23 cellular contexts compared by ENCODE assay signal in genomic region chr14:68692216-68692615, GRCh38.
DNase-seq lines count a peak whose midpoint lies in the region; ATAC-seq and TF ChIP-seq lines count a peak whose summit lies in the region.
"Had no signal": no experiment of that assay in that cellular context is flagged by ENCODE, and none has a peak within 500 bp of the region (broad histone marks: within the 10 kb centered on the region; RNA-seq: fewer than 3 reads in every experiment).

No MANE protein-coding gene starts in this region.

- no peak overlapping the region for H2AFZ ChIP-seq in neuronal stem cell (ENCODE audit: low read length)
- H2AFZ ChIP-seq: parathyroid adenoma had no signal

- H2BK5ac ChIP-seq in neuronal stem cell (ENCODE audit: low read length) = no peak overlapping the region

- no peak overlapping the region for H2BK120ac ChIP-seq in neuronal stem cell (ENCODE audit: low read depth, low read length)

- no peak for ATAC-seq in upper lobe of right lung
- ATAC-seq: left cardiac atrium, right lobe of liver had no signal

- H3K4me1 ChIP-seq in neuronal stem cell (ENCODE audit: control insufficient read depth in 2 of 2, insufficient read depth in 1 of 2, low read depth in 1 of 2, low read length in 2 of 2) = peaks cover 29 to 37% of the 10 kb centered on the region in 2 donors
- H3K4me1 ChIP-seq in upper lobe of right lung = peaks cover 18% of the 10 kb centered on the region
- H3K4me1 ChIP-seq: right lobe of liver had no signal

- no peak overlapping the region for H4K8ac ChIP-seq in neuronal stem cell (ENCODE audit: low read depth, low read length)

- H3K27ac Mint-ChIP-seq in activated naive CD4-positive, alpha-beta T cell treated with anti-CD3 and anti-CD28 coated beads, Interleukin-2, amount 50 U/mL, for 24 hours = peak overlapping the region; percentile 55
- H3K27ac Mint-ChIP-seq in dendritic cell treated with granulocyte-macrophage colony-stimulating factor and Interleukin-4, amounts not matched to agents 40 ng/mL and 50 ng/mL, for 4 days = peak overlapping the region; percentile 73
- no peak overlapping the region for H3K27ac Mint-ChIP-seq in activated CD4-positive, alpha-beta T cell treated with anti-CD3 and anti-CD28 coated beads, Interleukin-2, amount 10 ng/mL, durations not matched to agents 24 days and 14 days
- H3K27ac Mint-ChIP-seq: activated naive CD8-positive, alpha-beta T cell treated with anti-CD3 and anti-CD28 coated beads for 36 hours; H9 had no signal

- no peaks in the 10 kb centered on the region for H3K36me3 Mint-ChIP-seq in activated naive CD4-positive, alpha-beta T cell treated with anti-CD3 and anti-CD28 coated beads, Interleukin-2, amount 50 U/mL, for 24 hours
- no peaks in the 10 kb centered on the region for H3K36me3 Mint-ChIP-seq in dendritic cell treated with granulocyte-macrophage colony-stimulating factor and Interleukin-4, amounts not matched to agents 40 ng/mL and 50 ng/mL, for 4 days (ENCODE audit: low read depth)
- H3K36me3 Mint-ChIP-seq in activated CD4-positive, alpha-beta T cell treated with anti-CD3 and anti-CD28 coated beads, Interleukin-2, amount 10 ng/mL, durations not matched to agents 24 days and 14 days (ENCODE audit: low read depth) = no peaks in the 10 kb centered on the region
- H3K36me3 Mint-ChIP-seq: activated naive CD8-positive, alpha-beta T cell treated with anti-CD3 and anti-CD28 coated beads for 36 hours; naive B cell had no signal

- H3K36me3 ChIP-seq in neuronal stem cell (replicated peaks in 1 of 2; ENCODE audit: control insufficient read depth in 2 of 2, insufficient read depth in 2 of 2, low read length in 2 of 2) (no peaks in the 10 kb centered on the region), upper lobe of right lung (no peaks in the 10 kb centered on the region)
- H3K36me3 ChIP-seq: right lobe of liver had no signal

- H3K23ac ChIP-seq in neuronal stem cell (ENCODE audit: low read depth, low read length, poor library complexity) = no peak overlapping the region

- H3K79me1 ChIP-seq in neuronal stem cell (ENCODE audit: low read depth, low read length) = no peaks in the 10 kb centered on the region

- H3K4ac ChIP-seq in neuronal stem cell (ENCODE audit: low read length) = no peak overlapping the region

- no peaks in the 10 kb centered on the region for H3K9me3 Mint-ChIP-seq in activated naive CD4-positive, alpha-beta T cell treated with anti-CD3 and anti-CD28 coated beads, Interleukin-2, amount 50 U/mL, for 24 hours
- H3K9me3 Mint-ChIP-seq in dendritic cell treated with granulocyte-macrophage colony-stimulating factor and Interleukin-4, amounts not matched to agents 40 ng/mL and 50 ng/mL, for 4 days = no peaks in the 10 kb centered on the region
- H3K9me3 Mint-ChIP-seq in activated CD4-positive, alpha-beta T cell treated with anti-CD3 and anti-CD28 coated beads, Interleukin-2, amount 10 ng/mL, durations not matched to agents 24 days and 14 days = peaks cover 4% of the 10 kb centered on the region
- H3K9me3 Mint-ChIP-seq: activated naive CD8-positive, alpha-beta T cell treated with anti-CD3 and anti-CD28 coated beads for 36 hours; H9 had no signal

- H3K4me3 ChIP-seq in neuronal stem cell (ENCODE audit: low read length in 2 of 2) (no peak overlapping the region), upper lobe of right lung (no peak overlapping the region)
- H3K4me3 ChIP-seq: right lobe of liver had no signal

- H2BK12ac ChIP-seq in neuronal stem cell (ENCODE audit: low read length) = peak overlapping the region; percentile 34

- no peak overlapping the region for H3K4me3 Mint-ChIP-seq in activated naive CD4-positive, alpha-beta T cell treated with anti-CD3 and anti-CD28 coated beads, Interleukin-2, amount 50 U/mL, for 24 hours
- no peak overlapping the region for H3K4me3 Mint-ChIP-seq in dendritic cell treated with granulocyte-macrophage colony-stimulating factor and Interleukin-4, amounts not matched to agents 40 ng/mL and 50 ng/mL, for 4 days
- no peak overlapping the region for H3K4me3 Mint-ChIP-seq in activated CD4-positive, alpha-beta T cell treated with anti-CD3 and anti-CD28 coated beads, Interleukin-2, amount 10 ng/mL, durations not matched to agents 24 days and 14 days
- H3K4me3 Mint-ChIP-seq: activated naive CD8-positive, alpha-beta T cell treated with anti-CD3 and anti-CD28 coated beads for 36 hours had no signal

- no peak overlapping the region for H3K27ac ChIP-seq in neuronal stem cell (replicated peaks; ENCODE audit: low read length)
- H3K27ac ChIP-seq in upper lobe of right lung = no peak overlapping the region
- H3K27ac ChIP-seq: parathyroid adenoma, right lobe of liver had no signal

- no peak overlapping the region for H4K91ac ChIP-seq in neuronal stem cell (ENCODE audit: low read depth, low read length, poor library complexity)

- peaks cover 31% of the 10 kb centered on the region for H3K4me1 Mint-ChIP-seq in activated naive CD4-positive, alpha-beta T cell treated with anti-CD3 and anti-CD28 coated beads, Interleukin-2, amount 50 U/mL, for 24 hours
- H3K4me1 Mint-ChIP-seq in dendritic cell treated with granulocyte-macrophage colony-stimulating factor and Interleukin-4, amounts not matched to agents 40 ng/mL and 50 ng/mL, for 4 days (ENCODE audit: low read depth) = peaks cover 81% of the 10 kb centered on the region
- peaks cover 25% of the 10 kb centered on the region for H3K4me1 Mint-ChIP-seq in activated CD4-positive, alpha-beta T cell treated with anti-CD3 and anti-CD28 coated beads, Interleukin-2, amount 10 ng/mL, durations not matched to agents 24 days and 14 days

- WGBS in neuronal stem cell (ENCODE audit: extremely low coverage in 2 of 2, insufficient read length in 2 of 2, insufficient replicate concordance in 1 of 2), 2 donors = no CpG with 5 or more reads among the region's 8 CpGs

- DNase-seq in activated naive CD4-positive, alpha-beta T cell treated with Interleukin-2 at 50 U/mL for 16 hours = no peak
- no peak for DNase-seq in neuronal stem cell (ENCODE audit: low spot score)
- peak; percentile 26 for DNase-seq in upper lobe of right lung
- no peak for DNase-seq in activated CD4-positive, alpha-beta T cell treated with anti-CD3 and anti-CD28 coated beads, Interleukin-2, amount 10 ng/mL, durations not matched to agents 24 days and 14 days
- no peak for DNase-seq in NCI-H2107 (lab: John Stamatoyannopoulos, UW)
- DNase-seq in NCI-H1694 (lab: John Stamatoyannopoulos, UW) = no peak
- DNase-seq: activated CD4-positive, alpha-beta T cell treated with anti-CD3 and anti-CD28 coated beads for 48 hours; activated naive CD8-positive, alpha-beta T cell treated with anti-CD3 and anti-CD28 coated beads for 36 hours; effector CD4-positive, alpha-beta T cell; erythroblast; foreskin melanocyte; H9; left cardiac atrium; naive B cell; NCI-H1105; NCI-H2081 treated with DMSO at 0.1 percent for 48 hours; NCI-H446; NCI-H82; SK-N-SH had no signal

- H3K9me3 ChIP-seq in neuronal stem cell (replicated peaks in 1 of 2; ENCODE audit: control insufficient read depth in 2 of 2, insufficient read depth in 1 of 2, low read depth in 1 of 2, low read length in 2 of 2) (no peaks in the 10 kb centered on the region), upper lobe of right lung (no peaks in the 10 kb centered on the region)
- H3K9me3 ChIP-seq: right lobe of liver, SK-N-SH had no signal

- no peak overlapping the region for H3K9ac ChIP-seq in neuronal stem cell (ENCODE audit: low read depth, low read length, poor library complexity)
- H3K9ac ChIP-seq: parathyroid adenoma, SK-N-SH had no signal

- TF ChIP-seq CTCF in upper lobe of right lung (IDR thresholded peaks at IDR 0.05) = no peak

- peak overlapping the region; percentile 24 for H3K18ac ChIP-seq in neuronal stem cell (ENCODE audit: low read length)

- intact Hi-C loops in dendritic cell treated with granulocyte-macrophage colony-stimulating factor and Interleukin-4, amounts not matched to agents 40 ng/mL and 50 ng/mL, for 4 days (cut with micrococcal nuclease) = no loop called here
- intact Hi-C loops in upper lobe of right lung (cut with DNase I) = no loop called here
- intact Hi-C loops in activated CD4-positive, alpha-beta T cell treated with anti-CD3 and anti-CD28 coated beads, Interleukin-2, amount 10 ng/mL, durations not matched to agents 24 days and 14 days (cut with micrococcal nuclease) = no loop called here

- no peak overlapping the region for H3K14ac ChIP-seq in neuronal stem cell (ENCODE audit: low read length)

- no peaks in the 10 kb centered on the region for H3K27me3 Mint-ChIP-seq in activated naive CD4-positive, alpha-beta T cell treated with anti-CD3 and anti-CD28 coated beads, Interleukin-2, amount 50 U/mL, for 24 hours
- H3K27me3 Mint-ChIP-seq in dendritic cell treated with granulocyte-macrophage colony-stimulating factor and Interleukin-4, amounts not matched to agents 40 ng/mL and 50 ng/mL, for 4 days = peaks cover 10% of the 10 kb centered on the region
- H3K27me3 Mint-ChIP-seq in activated CD4-positive, alpha-beta T cell treated with anti-CD3 and anti-CD28 coated beads, Interleukin-2, amount 10 ng/mL, durations not matched to agents 24 days and 14 days = peaks cover 4% of the 10 kb centered on the region
- H3K27me3 Mint-ChIP-seq: activated naive CD8-positive, alpha-beta T cell treated with anti-CD3 and anti-CD28 coated beads for 36 hours; naive B cell had no signal

- H2BK15ac ChIP-seq in neuronal stem cell (ENCODE audit: low read length) = peak overlapping the region; percentile 54

- no peaks in the 10 kb centered on the region for H3K27me3 ChIP-seq in neuronal stem cell (ENCODE audit: control insufficient read depth in 3 of 3, insufficient read depth in 3 of 3, low read depth in 1 of 3, low read length in 3 of 3)
- H3K27me3 ChIP-seq in upper lobe of right lung = no peaks in the 10 kb centered on the region
- H3K27me3 ChIP-seq: right lobe of liver had no signal

- no peak overlapping the region for H2AK5ac ChIP-seq in neuronal stem cell (ENCODE audit: low read depth, low read length)

- no peak overlapping the region for H3K4me2 ChIP-seq in neuronal stem cell (ENCODE audit: insufficient read depth, low read length, poor library complexity, severe bottlenecking)
- H3K4me2 ChIP-seq: SK-N-SH had no signal
